24 cellular contexts compared by ENCODE assay signal in the genomic region with DNA sequence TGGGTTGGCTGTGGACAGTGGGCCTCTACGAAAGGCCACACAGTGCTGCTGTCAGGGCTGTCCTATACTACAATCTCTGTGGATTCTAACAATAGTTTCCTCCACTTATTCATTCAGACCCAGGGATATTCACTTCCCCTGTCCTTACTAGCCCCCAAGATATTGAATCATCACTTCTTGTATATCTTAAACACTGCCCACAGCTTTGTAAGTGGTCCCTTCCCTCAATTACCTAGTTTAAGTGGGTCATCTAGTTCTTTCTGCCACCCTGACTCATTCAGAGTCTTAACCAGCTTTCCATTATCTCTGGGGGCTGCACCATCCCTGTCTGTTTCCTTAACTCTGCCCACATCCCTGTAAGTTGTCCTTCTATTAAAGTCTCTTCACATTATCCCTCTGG.
DNase-seq lines count a peak whose midpoint lies in the region; ATAC-seq, FAIRE-seq and TF ChIP-seq lines count a peak whose summit lies in the region.
"Had no signal": no experiment of that assay in that cellular context is flagged by ENCODE, and none has a peak within 500 bp of the region (broad histone marks: within the 10 kb centered on the region; RNA-seq: fewer than 3 reads in every experiment).

No MANE protein-coding gene starts in this region.

- H3K27me3 Mint-ChIP-seq in CD4-positive, CD25-positive, alpha-beta regulatory T cell, result no peaks in the 10 kb centered on the region
- no peaks in the 10 kb centered on the region for H3K27me3 Mint-ChIP-seq in astrocyte (ENCODE audit: low read depth, unreplicated experiment)
- H3K27me3 Mint-ChIP-seq in stimulated activated memory B cell treated with anti-CD40 and anti-IgM and Interleukin-4, amounts not matched to agents 10 μg/mL and 1 μg/mL and 100 μg/mL, for 72 hours, result peaks cover 33% of the 10 kb centered on the region

- H3K4me1 Mint-ChIP-seq in CD4-positive, CD25-positive, alpha-beta regulatory T cell, result peaks cover 8 to 40% (median 16%) of the 10 kb centered on the region in 4 donors
- peaks cover 14% of the 10 kb centered on the region for H3K4me1 Mint-ChIP-seq in astrocyte (ENCODE audit: low read depth, unreplicated experiment)
- no peaks in the 10 kb centered on the region for H3K4me1 Mint-ChIP-seq in stimulated activated memory B cell treated with anti-CD40 and anti-IgM and Interleukin-4, amounts not matched to agents 10 μg/mL and 1 μg/mL and 100 μg/mL, for 72 hours

- H3K27ac ChIP-seq in CD4-positive, CD25-positive, alpha-beta regulatory T cell (ENCODE audit: insufficient read depth, low read length, poor library complexity, severe bottlenecking), result no peak overlapping the region
- H3K27ac ChIP-seq in astrocyte (ENCODE audit: low read depth, low read length) (no peak overlapping the region), smooth muscle cell (ENCODE audit: low read depth) (peak overlapping the region; percentile 66)
- H3K27ac ChIP-seq: C4-2B, SJSA1 had no signal

- peak; percentile 11 for FAIRE-seq in H54 (lab: Jason Lieb, UNC)
- no peak for FAIRE-seq in astrocyte (lab: Jason Lieb, UNC)
- FAIRE-seq: D721Med, GM19239 had no signal

- no peak overlapping the region for H3K4me3 ChIP-seq in CD4-positive, CD25-positive, alpha-beta regulatory T cell (ENCODE audit: low read depth, low read length)
- H3K4me3 ChIP-seq in astrocyte (ENCODE audit: insufficient read depth, low read depth, low read length) (no peak overlapping the region), smooth muscle cell (no peak overlapping the region)
- H3K4me3 ChIP-seq: HAP-1, SJSA1 had no signal

- 73% methylated on average over 1 of the region's 1 CpG for WGBS in smooth muscle cell (ENCODE audit: low lambda C conversion rate)

- peak overlapping the region; percentile 7 to 59 (median 12) for H3K27ac Mint-ChIP-seq in CD4-positive, CD25-positive, alpha-beta regulatory T cell
- H3K27ac Mint-ChIP-seq in astrocyte (ENCODE audit: unreplicated experiment), result peak overlapping the region; percentile 29
- H3K27ac Mint-ChIP-seq in stimulated activated memory B cell treated with anti-CD40 and anti-IgM and Interleukin-4, amounts not matched to agents 10 μg/mL and 1 μg/mL and 100 μg/mL, for 72 hours, result no peak overlapping the region

- no peak for TF ChIP-seq POLR2A in H54 (IDR thresholded peaks at IDR 0.05; ENCODE audit: low read depth, low read length)

- peaks cover 24% of the 10 kb centered on the region for H3K36me3 Mint-ChIP-seq in CD4-positive, CD25-positive, alpha-beta regulatory T cell
- no peaks in the 10 kb centered on the region for H3K36me3 Mint-ChIP-seq in astrocyte (ENCODE audit: low read depth, unreplicated experiment)
- no peaks in the 10 kb centered on the region for H3K36me3 Mint-ChIP-seq in stimulated activated memory B cell treated with anti-CD40 and anti-IgM and Interleukin-4, amounts not matched to agents 10 μg/mL and 1 μg/mL and 100 μg/mL, for 72 hours

- H3K36me3 ChIP-seq in CD4-positive, CD25-positive, alpha-beta regulatory T cell (ENCODE audit: control insufficient read depth, insufficient read depth, low read length), result peaks cover 4% of the 10 kb centered on the region
- no peaks in the 10 kb centered on the region for H3K36me3 ChIP-seq in astrocyte (ENCODE audit: insufficient read depth, low read length)
- H3K36me3 ChIP-seq in smooth muscle cell (ENCODE audit: low read depth), result no peaks in the 10 kb centered on the region
- H3K36me3 ChIP-seq: HAP-1, SJSA1 had no signal

- DNase-seq in CD4-positive, CD25-positive, alpha-beta regulatory T cell, result no peak
- DNase-seq in H54 (ENCODE audit: insufficient read length, low spot score), result no peak
- DNase-seq in astrocyte (ENCODE audit: low read depth), result no peak
- DNase-seq in smooth muscle cell (lab: John Stamatoyannopoulos, UW; ENCODE audit: unreplicated experiment), result no peak
- no peak for DNase-seq in NCI-H1694 (lab: John Stamatoyannopoulos, UW)
- no peak for DNase-seq in HuH-7 (ENCODE audit: low spot score)
- DNase-seq: 8988T, AML-193, DMS53, EL, Kasumi-1, NCI-H1694 treated with DMSO at 0.1 percent for 48 hours, NCI-H2081 treated with DMSO at 0.1 percent for 48 hours, NCI-H2171 treated with DMSO at 0.1 percent for 48 hours, NCI-H446, NCI-H526 had no signal

- no peaks in the 10 kb centered on the region for H3K9me3 ChIP-seq in CD4-positive, CD25-positive, alpha-beta regulatory T cell (ENCODE audit: control insufficient read depth in 2 of 2, low read length in 2 of 2)
- H3K9me3 ChIP-seq in astrocyte (ENCODE audit: insufficient read depth, low read depth, low read length), result no peaks in the 10 kb centered on the region
- H3K9me3 ChIP-seq in smooth muscle cell (replicated peaks; ENCODE audit: low read depth), result no peaks in the 10 kb centered on the region
- H3K9me3 ChIP-seq: HAP-1, SJSA1 had no signal

- H3K27me3 ChIP-seq in CD4-positive, CD25-positive, alpha-beta regulatory T cell (ENCODE audit: control insufficient read depth, insufficient read depth, low read length), result no peaks in the 10 kb centered on the region
- H3K27me3 ChIP-seq in astrocyte (ENCODE audit: insufficient read depth, low read length), result no peaks in the 10 kb centered on the region
- H3K27me3 ChIP-seq in smooth muscle cell (ENCODE audit: low read depth), result no peaks in the 10 kb centered on the region
- H3K27me3 ChIP-seq: SJSA1 had no signal

- no peak for ATAC-seq in CD4-positive, CD25-positive, alpha-beta regulatory T cell (ENCODE audit: low read depth in 2 of 2)
- no peak for ATAC-seq in stimulated activated memory B cell treated with anti-CD40 and anti-IgM and Interleukin-4, amounts not matched to agents 10 μg/mL and 1 μg/mL and 100 μg/mL, for 72 hours
- no peak for ATAC-seq in HG03039 (IDR thresholded peaks at IDR 0.05; ENCODE audit: unreplicated experiment)
- ATAC-seq: Right ventricle myocardium inferior had no signal

- H3K4me2 ChIP-seq in astrocyte (ENCODE audit: low read length) (no peak overlapping the region), smooth muscle cell (peak overlapping the region; percentile 15)

- no peaks in the 10 kb centered on the region for H4K20me1 ChIP-seq in astrocyte (ENCODE audit: insufficient read depth, low read length)
- H4K20me1 ChIP-seq in smooth muscle cell (ENCODE audit: low read depth), result no peaks in the 10 kb centered on the region

- no peak overlapping the region for H3K9ac ChIP-seq in astrocyte (ENCODE audit: low read length)
- H3K9ac ChIP-seq in smooth muscle cell (ENCODE audit: low read depth), result no peak overlapping the region

- H2AFZ ChIP-seq in astrocyte (ENCODE audit: low read depth, low read length), result peak overlapping the region; percentile 16
- H2AFZ ChIP-seq in smooth muscle cell (ENCODE audit: low read depth), result no peak overlapping the region

- H3F3A ChIP-seq in smooth muscle cell (ENCODE audit: low read depth), result no peaks in the 10 kb centered on the region

- H3K79me2 ChIP-seq in astrocyte (ENCODE audit: insufficient read depth, low read length) (no peaks in the 10 kb centered on the region), smooth muscle cell (ENCODE audit: low read depth) (no peaks in the 10 kb centered on the region)

- H3K4me3 Mint-ChIP-seq in CD4-positive, CD25-positive, alpha-beta regulatory T cell, result no peak overlapping the region
- H3K4me3 Mint-ChIP-seq in astrocyte (ENCODE audit: unreplicated experiment), result no peak overlapping the region
- H3K4me3 Mint-ChIP-seq in stimulated activated memory B cell treated with anti-CD40 and anti-IgM and Interleukin-4, amounts not matched to agents 10 μg/mL and 1 μg/mL and 100 μg/mL, for 72 hours, result no peak overlapping the region

- peaks cover 0 to 3% (median 0%) of the 10 kb centered on the region in 7 donors for H3K9me3 Mint-ChIP-seq in CD4-positive, CD25-positive, alpha-beta regulatory T cell
- H3K9me3 Mint-ChIP-seq in astrocyte (ENCODE audit: unreplicated experiment), result no peaks in the 10 kb centered on the region
- H3K9me3 Mint-ChIP-seq in stimulated activated memory B cell treated with anti-CD40 and anti-IgM and Interleukin-4, amounts not matched to agents 10 μg/mL and 1 μg/mL and 100 μg/mL, for 72 hours, result peaks cover 5% of the 10 kb centered on the region

- no peaks in the 10 kb centered on the region for H3K4me1 ChIP-seq in CD4-positive, CD25-positive, alpha-beta regulatory T cell (ENCODE audit: control insufficient read depth, insufficient read depth, low read length, poor library complexity, severe bottlenecking)
- peaks cover 5% of the 10 kb centered on the region for H3K4me1 ChIP-seq in astrocyte (ENCODE audit: insufficient read depth, low read length)
- peaks cover 2% of the 10 kb centered on the region for H3K4me1 ChIP-seq in smooth muscle cell (ENCODE audit: low read depth)
- H3K4me1 ChIP-seq: HAP-1, SJSA1 had no signal

- TF ChIP-seq CTCF in astrocyte (IDR thresholded peaks at IDR 0.05; ENCODE audit: insufficient read depth, low read depth, low read length) (no peak), smooth muscle cell (IDR thresholded peaks at IDR 0.05; ENCODE audit: borderline replicate concordance, insufficient read depth, poor library complexity, severe bottlenecking) (no peak)
